ENCODE assay signal across 8 cellular contexts in the genomic region with DNA sequence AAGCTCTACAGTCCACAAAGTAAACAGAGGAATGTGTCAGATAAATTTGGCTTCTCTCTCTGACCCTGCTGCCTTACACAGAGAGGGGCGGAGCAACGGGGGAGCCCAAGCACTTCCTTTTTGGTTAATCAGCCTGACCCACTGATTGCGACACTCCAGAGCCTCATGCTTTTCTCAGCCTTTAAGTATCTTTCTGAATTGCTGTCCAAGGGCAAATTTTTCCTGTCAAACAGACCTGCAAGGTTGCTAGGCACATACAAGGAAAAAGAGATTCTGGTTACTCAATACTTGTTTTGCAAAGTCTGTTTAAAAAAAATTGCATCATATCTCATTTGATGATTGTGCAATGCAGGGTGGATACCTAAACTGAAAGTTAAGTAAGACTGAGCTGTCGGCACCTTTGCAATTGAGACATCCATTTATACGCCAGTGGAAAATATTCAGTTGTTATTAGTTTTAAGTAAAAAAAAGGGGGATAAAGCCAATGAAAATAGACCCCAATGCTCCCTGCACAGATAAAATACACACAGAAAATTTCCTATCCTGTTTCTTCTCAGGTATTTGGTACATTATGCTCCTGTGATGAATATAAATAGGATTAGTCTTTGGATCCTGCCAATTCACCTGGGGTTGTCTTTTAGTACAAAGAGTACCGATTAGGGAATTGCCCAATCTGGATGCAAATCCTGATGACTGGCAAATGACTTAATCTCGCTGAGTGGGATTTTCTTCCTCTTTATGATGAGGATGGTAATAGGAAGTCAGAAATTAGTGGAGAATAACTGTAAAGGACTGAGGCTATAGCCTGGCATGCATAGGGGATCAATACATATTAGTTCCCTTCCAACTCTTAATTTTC.
A peak's percentile ranks its signal among the peaks of the same experiment; 100 is the strongest.
DNase-seq lines count a peak whose midpoint lies in the region; ATAC-seq and TF ChIP-seq lines count a peak whose summit lies in the region.

No MANE protein-coding gene starts in this region.

- H3K4me1 Mint-ChIP-seq in memory B cell, result peaks cover 14% of the 10 kb centered on the region

- peak; percentile 100 for DNase-seq in GM04503 (ENCODE audit: low read depth)
- DNase-seq in H4 (ENCODE audit: low spot score), result peak; percentile 85
- peak; percentile 31 for DNase-seq in LNCaP clone FGC (ENCODE audit: low read depth)
- peak; percentile 79 for DNase-seq in colonic mucosa
- DNase-seq in memory B cell (ENCODE audit: low spot score in 2 of 2), result peak; percentile 4 to 16
- DNase-seq in stimulated activated CD8-positive, alpha-beta memory T cell treated with anti-CD3 and anti-CD28 coated beads, Interleukin-2, amount 100 ng/mL, for 48 hours (ENCODE audit: low read depth in 2 of 2), result peak; percentile 47 to 48
- DNase-seq in middle frontal gyrus (ENCODE audit: extremely low spot score, low spot score), result no peak

- H3K27me3 Mint-ChIP-seq in memory B cell, result peaks cover 1% of the 10 kb centered on the region

- TF ChIP-seq CTCF in LNCaP clone FGC (IDR thresholded peaks at IDR 0.05; ENCODE audit: control insufficient read depth, extremely low read depth, insufficient read depth) (no peak), colonic mucosa (IDR thresholded peaks at IDR 0.05) (no peak)

- peak overlapping the region; percentile 31 for H3K27ac ChIP-seq in colonic mucosa

- peaks cover 6% of the 10 kb centered on the region for H3K9me3 Mint-ChIP-seq in memory B cell

- H3K4me3 ChIP-seq in LNCaP clone FGC (ENCODE audit: low read depth, low read length) (no peak overlapping the region), colonic mucosa (no peak overlapping the region)

- no peaks in the 10 kb centered on the region for H3K27me3 ChIP-seq in colonic mucosa

- peak overlapping the region; percentile 84 for H3K4me3 Mint-ChIP-seq in memory B cell

- peaks cover 6% of the 10 kb centered on the region for H3K4me1 ChIP-seq in colonic mucosa

- H3K9ac ChIP-seq in colonic mucosa (ENCODE audit: low read depth in 2 of 2, low read length in 2 of 2), result peak overlapping the region in 1 of 2 donors; percentile 9

- peak; percentile 91 to 92 for ATAC-seq in activated CD4-positive, CD25-positive, alpha-beta regulatory T cell treated with anti-CD3 and anti-CD28 coated beads, Interleukin-2, amount 50 U/mL, for 24 hours
- ATAC-seq in memory B cell (ENCODE audit: low read depth), result peak; percentile 90

- intact Hi-C loops in colonic mucosa (cut with DNase I), result no loop called here

- peaks cover 4% of the 10 kb centered on the region for H3K36me3 Mint-ChIP-seq in memory B cell

- H3K36me3 ChIP-seq in colonic mucosa, result no peaks in the 10 kb centered on the region

- H3K9me3 ChIP-seq in colonic mucosa, result no peaks in the 10 kb centered on the region

- H3K27ac Mint-ChIP-seq in memory B cell, result peak overlapping the region; percentile 81
